8 cellular contexts compared by ENCODE assay signal in genomic region chr5:136954142-136954541, GRCh38.
DNase-seq lines count a peak whose midpoint lies in the region; ATAC-seq, FAIRE-seq and TF ChIP-seq lines count a peak whose summit lies in the region.
"Not testable (repeated sequence)": the region's sequence is repeated elsewhere in the genome, so short reads cannot be mapped to it uniquely, and the experiment has no call there.

No MANE protein-coding gene starts in this region.

- WGBS in H1 (ENCODE audit: extremely low coverage in 1 of 2, insufficient coverage in 1 of 2, insufficient read length in 1 of 2, insufficient replicate concordance in 2 of 2, low coverage in 1 of 2, low lambda C conversion rate in 2 of 2, missing lambda C conversion rate in 1 of 2), 2 experiments, result 88% methylated on average over 5 of the region's 5 CpGs; no CpG with 5 or more reads in 1 of the 2 experiments

- H3K23ac ChIP-seq in H1 (ENCODE audit: insufficient read length), result not testable (repeated sequence)

- not testable (repeated sequence) for H2BK20ac ChIP-seq in H1 (ENCODE audit: low read length)

- H3K9ac ChIP-seq in ES-I3 (ENCODE audit: low read depth, low read length), result 0 out of 2 replicates have a peak overlapping the region, but pooled peaks have one; percentile 8
- H3K9ac ChIP-seq in HUES48 (ENCODE audit: low read depth, low read length); OCI-LY1 (ENCODE audit: low read length); H1 (replicated peaks in 1 of 4; ENCODE audit: extremely low read depth in 1 of 4, low read depth in 3 of 4, low read length in 3 of 4): not testable (repeated sequence)

- not testable (repeated sequence) for H3K27me3 Mint-ChIP-seq in nephron progenitor cell (ENCODE audit: low read depth, poor library complexity)

- not testable (repeated sequence) for H3K23me2 ChIP-seq in H1 (ENCODE audit: low read depth, low read length)

- H3K79me2 ChIP-seq in OCI-LY1 (ENCODE audit: insufficient read depth, low read length); PC-9 (ENCODE audit: low read depth); H1 (ENCODE audit: control insufficient read depth in 1 of 2, insufficient read depth in 2 of 2, low read length in 2 of 2): not testable (repeated sequence)

- not testable (repeated sequence) for H4K5ac ChIP-seq in H1 (ENCODE audit: insufficient read length, low read depth, low read length)

- not testable (repeated sequence) for H2BK5ac ChIP-seq in H1 (ENCODE audit: low read depth, low read length)

- not testable (repeated sequence) for H3K14ac ChIP-seq in H1 (ENCODE audit: insufficient read length)

- peaks cover 27% of the 10 kb centered on the region for H3K9me3 Mint-ChIP-seq in nephron progenitor cell

- not testable (repeated sequence) for H3K18ac ChIP-seq in H1 (ENCODE audit: extremely low read depth, low read length)

- ATAC-seq in lower lobe of right lung (peak; percentile 52 to 64), upper lobe of right lung (peak; percentile 57)

- H2AFZ ChIP-seq in OCI-LY1 (ENCODE audit: low read length); PC-9: not testable (repeated sequence)
- peak overlapping the region; percentile 82 for H2AFZ ChIP-seq in H1 (ENCODE audit: low read length)

- CTCF ChIA-PET in PC-9 (lab: Charles Lee), result not testable (repeated sequence)
- CTCF ChIA-PET in H1 (lab: Charles Lee; ENCODE audit: partially characterized antibody), result interaction anchor here (0.7 to 1.1 kb wide), 2 partner anchors 11 to 152 kb away, joined by 3 read pairs; no protein-coding TSS in a partner anchor

- H3K4me1 Mint-ChIP-seq in nephron progenitor cell, result peaks cover 13% of the 10 kb centered on the region

- not testable (repeated sequence) for H2BK12ac ChIP-seq in H1 (ENCODE audit: low read depth, low read length)

- peak overlapping the region; percentile 35 for H3K27ac ChIP-seq in HUES48 (ENCODE audit: low read depth, low read length)
- not testable (repeated sequence) for H3K27ac ChIP-seq in OCI-LY1 (ENCODE audit: low read depth, low read length, poor library complexity, severe bottlenecking); PC-9; H1 (ENCODE audit: low read depth, low read length); lower lobe of right lung; upper lobe of right lung

- H3F3A ChIP-seq in OCI-LY1 (ENCODE audit: insufficient read depth, low read length); PC-9 (ENCODE audit: insufficient read depth, low read depth): not testable (repeated sequence)

- not testable (repeated sequence) for H2AK5ac ChIP-seq in H1 (ENCODE audit: low read depth, low read length)

- H3K4me2 ChIP-seq in OCI-LY1 (ENCODE audit: low read length), result peak overlapping the region; percentile 14; the same call in 1 of the 2 replicates
- H3K4me2 ChIP-seq in PC-9, result peak overlapping the region; percentile 32
- peak overlapping the region; percentile 27 to 40; a peak in 1 of 4 replicates for H3K4me2 ChIP-seq in H1 (ENCODE audit: insufficient read depth in 1 of 2, low read depth in 2 of 2, low read length in 2 of 2)

- TF ChIP-seq RAD21 in H1 (IDR thresholded peaks at IDR 0.05 in 1 of 2, conservative IDR thresholded peaks at IDR 0.05 in 1 of 2; ENCODE audit: low read depth in 2 of 2, low read length in 2 of 2), result not testable (repeated sequence)

- H3K36me3 ChIP-seq in ES-I3 (ENCODE audit: insufficient read depth, low read length); HUES48 (ENCODE audit: control insufficient read depth, insufficient read depth, low read length); OCI-LY1 (ENCODE audit: insufficient read depth, low read length); PC-9 (ENCODE audit: low read depth); H1 (ENCODE audit: control insufficient read depth in 2 of 4, insufficient read depth in 4 of 4, low read length in 3 of 4); lower lobe of right lung; upper lobe of right lung: not testable (repeated sequence)

- H3K9me3 ChIP-seq in ES-I3 (ENCODE audit: control insufficient read depth, insufficient read depth, low read length); HUES48 (ENCODE audit: control insufficient read depth, insufficient read depth, low read length); OCI-LY1 (ENCODE audit: low read length); PC-9 (ENCODE audit: insufficient read depth, low read depth); H1 (ENCODE audit: insufficient read depth in 2 of 2, low read depth in 1 of 2, low read length in 1 of 2); lower lobe of right lung; upper lobe of right lung: not testable (repeated sequence)

- H3K4me3 ChIP-seq in HUES48 (ENCODE audit: low read depth, low read length), result peak overlapping the region; percentile 16; the same call in 1 of the 2 replicates
- H3K4me3 ChIP-seq in OCI-LY1 (ENCODE audit: low read depth, low read length, poor library complexity, severe bottlenecking); PC-9; H1 (ENCODE audit: extremely low read depth in 1 of 4, insufficient read depth in 2 of 4, low read depth in 3 of 4, low read length in 4 of 4); lower lobe of right lung; upper lobe of right lung: not testable (repeated sequence)

- H2BK15ac ChIP-seq in H1 (ENCODE audit: low read length), result not testable (repeated sequence)

- H3K9me2 ChIP-seq in OCI-LY1 (ENCODE audit: low read depth, low read length); PC-9 (ENCODE audit: insufficient read depth): not testable (repeated sequence)

- H4K20me1 ChIP-seq in OCI-LY1 (ENCODE audit: insufficient read depth, low read length); PC-9 (ENCODE audit: insufficient read depth); H1 (replicated peaks in 1 of 2; ENCODE audit: control insufficient read depth in 1 of 2, insufficient read depth in 2 of 2, low read length in 2 of 2): not testable (repeated sequence)

- DNase-seq in PC-9; H1 (ENCODE audit: low read depth in 1 of 2, low spot score in 2 of 2); lower lobe of right lung; nephron progenitor cell; upper lobe of right lung: not testable (repeated sequence)

- not testable (repeated sequence) for H4K91ac ChIP-seq in H1 (replicated peaks; ENCODE audit: insufficient read length, low read length)

- H3K4me3 Mint-ChIP-seq in nephron progenitor cell, result not testable (repeated sequence)

- TF ChIP-seq CTCF in OCI-LY1 (IDR thresholded peaks at IDR 0.05; ENCODE audit: low read length); PC-9 (conservative IDR thresholded peaks at IDR 0.05); H1 (IDR thresholded peaks at IDR 0.05; ENCODE audit: control extremely low read depth in 1 of 3, insufficient read depth in 1 of 3, low read depth in 1 of 3, low read length in 3 of 3); lower lobe of right lung (IDR thresholded peaks at IDR 0.05); nephron progenitor cell (IDR thresholded peaks at IDR 0.05); upper lobe of right lung (IDR thresholded peaks at IDR 0.05): not testable (repeated sequence)

- H2BK120ac ChIP-seq in H1 (replicated peaks; ENCODE audit: low read depth, low read length), result not testable (repeated sequence)

- H3K4ac ChIP-seq in H1 (replicated peaks; ENCODE audit: insufficient read length, low read depth, low read length), result peak overlapping the region; percentile 32

- not testable (repeated sequence) for H3K56ac ChIP-seq in H1 (replicated peaks; ENCODE audit: insufficient read length, low read depth, low read length)

- TF ChIP-seq EP300 in H1 (IDR thresholded peaks at IDR 0.05; ENCODE audit: borderline replicate concordance in 1 of 2, low read depth in 2 of 2, low read length in 2 of 2), result not testable (repeated sequence)

- FAIRE-seq in H1 (lab: Jason Lieb, UNC), result not testable (repeated sequence)

- not testable (repeated sequence) for H3K79me1 ChIP-seq in H1 (ENCODE audit: low read depth, low read length)

- not testable (repeated sequence) for BruUV-seq in PC-9 (replicated peaks; lab: Mats Ljungman, UMichigan)

- H3K27me3 ChIP-seq in HUES48 (ENCODE audit: control insufficient read depth, insufficient read depth, low read length); OCI-LY1 (ENCODE audit: insufficient read depth, low read length); PC-9 (ENCODE audit: insufficient read depth, low read depth); H1 (replicated peaks in 1 of 4; ENCODE audit: control insufficient read depth in 3 of 4, extremely low read depth in 1 of 4, insufficient read depth in 3 of 4, low read length in 3 of 4); lower lobe of right lung (ENCODE audit: low read depth); upper lobe of right lung: not testable (repeated sequence)

- H3K27ac Mint-ChIP-seq in nephron progenitor cell, result peak overlapping the region; percentile 57

- H3K4me1 ChIP-seq in ES-I3 (ENCODE audit: insufficient read depth, low read length); H1 (replicated peaks in 1 of 4; ENCODE audit: control insufficient read depth in 3 of 4, insufficient read depth in 4 of 4, low read length in 3 of 4); lower lobe of right lung; upper lobe of right lung: not testable (repeated sequence)
- H3K4me1 ChIP-seq in HUES48 (ENCODE audit: control insufficient read depth, insufficient read depth, low read length) (peaks cover 11% of the 10 kb centered on the region), OCI-LY1 (ENCODE audit: insufficient read depth, low read length, severe bottlenecking) (peaks cover 14% of the 10 kb centered on the region), PC-9 (replicated peaks; ENCODE audit: insufficient read depth) (peaks cover 37% of the 10 kb centered on the region)

- POLR2A ChIA-PET in PC-9 (lab: Charles Lee; ENCODE audit: unreplicated experiment), result not testable (repeated sequence)
- POLR2A ChIA-PET in H1 (lab: Charles Lee; ENCODE audit: partially characterized antibody), result interaction anchor here (0.6 kb wide), 1 partner anchor 284 kb away, joined by 3 read pairs; no protein-coding TSS in a partner anchor

- intact Hi-C loops in PC-9 (cut with micrococcal nuclease; ENCODE audit: unreplicated experiment); lower lobe of right lung (cut with DNase I); upper lobe of right lung (cut with DNase I): not testable (repeated sequence)

- H3K36me3 Mint-ChIP-seq in nephron progenitor cell (ENCODE audit: low read depth), result not testable (repeated sequence)

- H4K8ac ChIP-seq in H1 (ENCODE audit: extremely low read depth, insufficient read depth, low read length), result not testable (repeated sequence)

- not testable (repeated sequence) for TF ChIP-seq POLR2A in H1 (IDR thresholded peaks at IDR 0.05; ENCODE audit: control extremely low read depth in 1 of 2, low read depth in 2 of 2, low read length in 2 of 2)
